ENCODE assay signal across 11 cellular contexts in the genomic region with DNA sequence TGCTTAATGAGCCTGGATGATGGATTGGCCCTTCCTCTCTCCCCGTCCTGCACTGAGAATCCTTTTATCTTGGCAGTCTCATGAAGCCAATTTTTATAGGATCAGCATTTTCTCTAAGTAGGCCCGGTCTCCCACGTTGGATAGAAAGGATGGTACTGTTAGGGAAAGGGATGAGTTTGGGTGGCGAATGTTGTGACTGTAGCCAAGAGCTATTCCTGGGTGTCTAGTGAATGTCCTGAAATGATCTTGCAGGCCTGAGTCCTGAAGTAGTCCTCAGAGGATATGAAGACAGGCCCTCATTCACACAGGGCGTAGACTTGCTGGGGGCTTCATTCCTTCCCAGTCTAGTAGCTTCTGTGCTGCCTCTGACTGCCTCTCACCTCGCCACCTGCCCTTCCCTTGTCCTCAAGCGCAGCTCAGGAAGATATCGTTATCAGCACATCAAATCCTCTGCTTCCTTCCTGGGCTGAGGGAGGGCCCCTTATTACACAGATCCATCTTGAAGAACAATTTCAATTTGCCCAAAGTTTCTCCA. TPM values are rescaled to one million over a fixed set of nuclear protein-coding genes. Genes with fewer than 3 reads are reported as not detected.
A peak's percentile ranks its signal among the peaks of the same experiment; 100 is the strongest.
DNase-seq lines count a peak whose midpoint lies in the region; ATAC-seq, FAIRE-seq and TF ChIP-seq lines count a peak whose summit lies in the region.
"Had no signal": no experiment of that assay in that cellular context is flagged by ENCODE, and none has a peak within 500 bp of the region (broad histone marks: within the 10 kb centered on the region; RNA-seq: fewer than 3 reads in every experiment).

No MANE protein-coding gene starts in this region.

- no peaks in the 10 kb centered on the region for H3K9me3 ChIP-seq in A549
- no peaks in the 10 kb centered on the region for H3K9me3 ChIP-seq in Peyer's patch
- H3K9me3 ChIP-seq in esophagus muscularis mucosa, result no peaks in the 10 kb centered on the region
- no peaks in the 10 kb centered on the region for H3K9me3 ChIP-seq in naive thymus-derived CD4-positive, alpha-beta T cell (ENCODE audit: control insufficient read depth in 2 of 3, low read length in 3 of 3)
- no peaks in the 10 kb centered on the region for H3K9me3 ChIP-seq in neural progenitor cell (ENCODE audit: low read depth)
- H3K9me3 ChIP-seq: MG63 had no signal

- H2AFZ ChIP-seq in neural progenitor cell (replicated peaks), result no peak overlapping the region

- H3K27me3 Mint-ChIP-seq in naive thymus-derived CD4-positive, alpha-beta T cell, result no peaks in the 10 kb centered on the region
- peaks cover 6% of the 10 kb centered on the region for H3K27me3 Mint-ChIP-seq in neural progenitor cell (ENCODE audit: insufficient read depth, low read depth)

- H3K27ac ChIP-seq in A549, result peak overlapping the region; percentile 24 to 68; a peak in 4 of 6 replicates
- H3K27ac ChIP-seq in Peyer's patch, result peak overlapping the region; percentile 11 to 65 (median 60)
- H3K27ac ChIP-seq in esophagus muscularis mucosa (replicated peaks in 1 of 4), result peak overlapping the region; percentile 90 to 95 (median 92)
- H3K27ac ChIP-seq in naive thymus-derived CD4-positive, alpha-beta T cell (ENCODE audit: low read depth, low read length), result peak overlapping the region; percentile 97
- no peak overlapping the region for H3K27ac ChIP-seq in neural progenitor cell

- no peaks in the 10 kb centered on the region for H4K20me1 ChIP-seq in neural progenitor cell (ENCODE audit: low read depth)

- H3F3A ChIP-seq in neural progenitor cell (ENCODE audit: low read depth), result no peaks in the 10 kb centered on the region

- H3K36me3 ChIP-seq in Peyer's patch, result no peaks in the 10 kb centered on the region
- H3K36me3 ChIP-seq in esophagus muscularis mucosa, result peaks cover 6 to 52% (median 26%) of the 10 kb centered on the region in 4 donors
- H3K36me3 ChIP-seq in naive thymus-derived CD4-positive, alpha-beta T cell (ENCODE audit: control insufficient read depth in 2 of 3, insufficient read depth in 3 of 3, low read length in 3 of 3), result peaks cover 17 to 52% (median 17%) of the 10 kb centered on the region in 3 experiments
- H3K36me3 ChIP-seq in neural progenitor cell, result no peaks in the 10 kb centered on the region

- H3K4me3 ChIP-seq in A549 (no peak overlapping the region), Peyer's patch (no peak overlapping the region), esophagus muscularis mucosa (peak overlapping the region in 3 of 4 donors; percentile 8 to 36 (median 34)), neural progenitor cell (no peak overlapping the region)
- peak overlapping the region; percentile 45 for H3K4me3 ChIP-seq in naive thymus-derived CD4-positive, alpha-beta T cell (ENCODE audit: low read length)
- H3K4me3 ChIP-seq: MG63, smooth muscle cell had no signal

- POLR2A ChIA-PET in A549 (lab: Yijun Ruan, JAX), result interaction anchor here (0.9 to 1.6 kb wide), 3 partner anchors 9 to 185 kb away, joined by 3 to 5 read pairs (median 4); a partner anchor contains a TSS
- POLR2A ChIA-PET in naive thymus-derived CD4-positive, alpha-beta T cell (lab: Charles Lee), result interaction anchor here (0.7 to 29.5 kb wide), 8 partner anchors 8 to 393 kb away, joined by 3 to 901 read pairs (median 4); a partner anchor contains a TSS

- 92% methylated on average over 8 of the region's 8 CpGs for WGBS in A549 (ENCODE audit: missing lambda C conversion rate)
- 58% methylated on average over 8 of the region's 8 CpGs for WGBS in esophagus muscularis mucosa

- no peak overlapping the region for H3K9ac ChIP-seq in neural progenitor cell

- no peaks in the 10 kb centered on the region for H3K27me3 ChIP-seq in Peyer's patch
- H3K27me3 ChIP-seq in esophagus muscularis mucosa, result no peaks in the 10 kb centered on the region
- H3K27me3 ChIP-seq in naive thymus-derived CD4-positive, alpha-beta T cell (ENCODE audit: control insufficient read depth in 2 of 2, insufficient read depth in 2 of 2, low read length in 2 of 2), result no peaks in the 10 kb centered on the region
- H3K27me3 ChIP-seq in neural progenitor cell, result no peaks in the 10 kb centered on the region
- H3K27me3 ChIP-seq: MG63 had no signal

- TF ChIP-seq POLR2A in A549 (IDR thresholded peaks at IDR 0.05; ENCODE audit: low read length), result no peak
- TF ChIP-seq POLR2A in Peyer's patch (IDR thresholded peaks at IDR 0.05), result no peak
- TF ChIP-seq POLR2A in esophagus muscularis mucosa (IDR thresholded peaks at IDR 0.05; ENCODE audit: low read depth), result no peak

- peak overlapping the region; percentile 16 to 100 (median 90) for H3K27ac Mint-ChIP-seq in naive thymus-derived CD4-positive, alpha-beta T cell
- no peak overlapping the region for H3K27ac Mint-ChIP-seq in neural progenitor cell

- peaks cover 20 to 64% (median 52%) of the 10 kb centered on the region in 5 donors for H3K36me3 Mint-ChIP-seq in naive thymus-derived CD4-positive, alpha-beta T cell
- H3K36me3 Mint-ChIP-seq in neural progenitor cell, result peaks cover 9% of the 10 kb centered on the region

- FAIRE-seq in A549 (lab: Jason Lieb, UNC), result no peak

- H3K4me2 ChIP-seq in A549, result peak overlapping the region; percentile 83
- no peak overlapping the region for H3K4me2 ChIP-seq in neural progenitor cell
- H3K4me2 ChIP-seq: smooth muscle cell had no signal

- ATAC-seq in A549, result peak in 1 of 2 experiments; percentile 7; a peak in 3 of 6 replicates
- ATAC-seq in naive thymus-derived CD4-positive, alpha-beta T cell, result no peak
- ATAC-seq in HG02571 (IDR thresholded peaks at IDR 0.05; ENCODE audit: unreplicated experiment), result no peak
- ATAC-seq: left colon had no signal

- H3K79me2 ChIP-seq in neural progenitor cell (ENCODE audit: low read depth), result no peaks in the 10 kb centered on the region

- peaks cover 71 to 97% (median 89%) of the 10 kb centered on the region in 7 donors for H3K4me1 Mint-ChIP-seq in naive thymus-derived CD4-positive, alpha-beta T cell
- peaks cover 8% of the 10 kb centered on the region for H3K4me1 Mint-ChIP-seq in neural progenitor cell

- no peaks in the 10 kb centered on the region for H3K9me3 Mint-ChIP-seq in naive thymus-derived CD4-positive, alpha-beta T cell
- H3K9me3 Mint-ChIP-seq in neural progenitor cell, result no peaks in the 10 kb centered on the region

- TF ChIP-seq EP300 in A549 (IDR thresholded peaks at IDR 0.05) (no peak), esophagus muscularis mucosa (IDR thresholded peaks at IDR 0.05) (no peak)

- DNase-seq in A549 (ENCODE audit: low read depth in 1 of 2, low spot score in 1 of 2) (no peak), Peyer's patch (peak in 1 of 3 donors; percentile 14), esophagus muscularis mucosa (ENCODE audit: extremely low spot score) (no peak), COLO829 (ENCODE audit: low spot score) (no peak), NCI-H1694 (lab: John Stamatoyannopoulos, UW) (no peak), neural progenitor cell (ENCODE audit: low spot score) (no peak)
- no peak for DNase-seq in naive thymus-derived CD4-positive, alpha-beta T cell
- DNase-seq: left colon, MG63 had no signal

- peak overlapping the region; percentile 59 to 98 (median 92) for H3K4me3 Mint-ChIP-seq in naive thymus-derived CD4-positive, alpha-beta T cell
- H3K4me3 Mint-ChIP-seq in neural progenitor cell, result no peak overlapping the region

- no peak for TF ChIP-seq RAD21 in A549 (conservative IDR thresholded peaks at IDR 0.05 in 1 of 2, IDR thresholded peaks at IDR 0.05 in 1 of 2)

- CTCF ChIA-PET in A549 (lab: Yijun Ruan, JAX), result interaction anchor here (1.0 to 10.4 kb wide), 19 partner anchors 11 to 472 kb away, joined by 3 to 135 read pairs (median 5); a partner anchor contains a TSS
- CTCF ChIA-PET in naive thymus-derived CD4-positive, alpha-beta T cell (lab: Charles Lee), result interaction anchor here (0.8 to 22.8 kb wide), 10 partner anchors 13 to 472 kb away, joined by 3 to 220 read pairs (median 6); no protein-coding TSS in a partner anchor

- H3K4me1 ChIP-seq in A549 (peaks cover 94% of the 10 kb centered on the region), Peyer's patch (peaks cover 0 to 37% (median 15%) of the 10 kb centered on the region in 4 donors), esophagus muscularis mucosa (peaks cover 78 to 89% (median 81%) of the 10 kb centered on the region in 4 donors), neural progenitor cell (no peaks in the 10 kb centered on the region)
- H3K4me1 ChIP-seq in naive thymus-derived CD4-positive, alpha-beta T cell (ENCODE audit: control insufficient read depth in 2 of 2, insufficient read depth in 2 of 2, low read length in 2 of 2), result peaks cover 67 to 84% of the 10 kb centered on the region in 2 donors

- no peak for TF ChIP-seq CTCF in A549 (IDR thresholded peaks at IDR 0.05)
- TF ChIP-seq CTCF in Peyer's patch (IDR thresholded peaks at IDR 0.05), result no peak
- TF ChIP-seq CTCF in esophagus muscularis mucosa (IDR thresholded peaks at IDR 0.05), result no peak
- TF ChIP-seq CTCF in neural progenitor cell (IDR thresholded peaks at IDR 0.05), result no peak

- intact Hi-C loops in esophagus muscularis mucosa (cut with DNase I), result no loop called here
- intact Hi-C loops in naive thymus-derived CD4-positive, alpha-beta T cell (cut with micrococcal nuclease), result no loop called here

TF ChIP-seq in A549, 52 proteins besides CTCF, POLR2A, EP300 and RAD21 (continues in another document):
- TF ChIP-seq EHF (CRISPR knock-in tag; IDR thresholded peaks at IDR 0.05), result no peak
- TF ChIP-seq RCOR1 (IDR thresholded peaks at IDR 0.05; ENCODE audit: low read depth, low read length), result no peak
- TF ChIP-seq ZSCAN20 (CRISPR knock-in tag; IDR thresholded peaks at IDR 0.05), result no peak
- TF ChIP-seq NFE2L2 (conservative IDR thresholded peaks at IDR 0.05; ENCODE audit: low read length), result no peak
- TF ChIP-seq, protein P1, sequence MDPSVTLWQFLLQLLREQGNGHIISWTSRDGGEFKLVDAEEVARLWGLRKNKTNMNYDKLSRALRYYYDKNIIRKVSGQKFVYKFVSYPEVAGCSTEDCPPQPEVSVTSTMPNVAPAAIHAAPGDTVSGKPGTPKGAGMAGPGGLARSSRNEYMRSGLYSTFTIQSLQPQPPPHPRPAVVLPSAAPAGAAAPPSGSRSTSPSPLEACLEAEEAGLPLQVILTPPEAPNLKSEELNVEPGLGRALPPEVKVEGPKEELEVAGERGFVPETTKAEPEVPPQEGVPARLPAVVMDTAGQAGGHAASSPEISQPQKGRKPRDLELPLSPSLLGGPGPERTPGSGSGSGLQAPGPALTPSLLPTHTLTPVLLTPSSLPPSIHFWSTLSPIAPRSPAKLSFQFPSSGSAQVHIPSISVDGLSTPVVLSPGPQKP (IDR thresholded peaks at IDR 0.05; ENCODE audit: low read depth, low read length), result no peak
- no peak for TF ChIP-seq RFX5 (IDR thresholded peaks at IDR 0.05)

RNA-seq across cellular contexts. Expression of a gene that starts 8.9 kb away (rescaled TPM):
- polyA plus RNA-seq in A549 (2011; rRNA removed) (149 and 163 TPM in 2 replicates), A549 (2017; fragmentation: RNase III; extraction: RNeasy Plus Mini Kit Qiagen cat#74134 plus additional on column Dnase treatment) (197 to 273 TPM (median 216 TPM) in 3 replicates)
- polyA plus RNA-seq in A549 (2012; cell fraction: cytosol; rRNA removed), result 174 and 289 TPM in 2 replicates
- 195 and 198 TPM in 2 replicates for polyA plus RNA-seq in A549 (2012; cell fraction: nucleus; rRNA removed)
- polyA minus RNA-seq in A549 (2011; rRNA and poly(A)+ RNA removed), result 226 and 241 TPM in 2 replicates
- total RNA-seq in Peyer's patch (10 to 100 TPM; 10.9 to 44.6 (median 14.8) TPM), esophagus muscularis mucosa (1,000 to 10,000 TPM in 1 of 4 donors, 100 to 1,000 TPM in 3; 120 to 1,007 (median 283) TPM), neural progenitor cell (ENCODE audit: low replicate concordance) (4.2 and 11.0 TPM in 2 replicates)
- 100 to 1,000 TPM; 146 to 517 (median 192) TPM for total RNA-seq in naive thymus-derived CD4-positive, alpha-beta T cell
- polyA plus RNA-seq in naive thymus-derived CD4-positive, alpha-beta T cell, result 100 to 1,000 TPM; 269 to 292 TPM

Comparison
In these comparisons a context has a peak if more than half of its experiments do, and no peak if none do; other contexts are left out.
1. H3K4me3 ChIP-seq: peak in esophagus muscularis mucosa (3 of 4) and naive thymus-derived CD4-positive, alpha-beta T cell (single experiment); none in A549 (single experiment), Peyer's patch (0 of 4) and neural progenitor cell (single experiment).